1 cellular context compared by ENCODE assay signal in genomic region chr10:122980209-122981065, GRCh38.
TF ChIP-seq lines count a peak whose summit lies in the region.

A gene with protein sequence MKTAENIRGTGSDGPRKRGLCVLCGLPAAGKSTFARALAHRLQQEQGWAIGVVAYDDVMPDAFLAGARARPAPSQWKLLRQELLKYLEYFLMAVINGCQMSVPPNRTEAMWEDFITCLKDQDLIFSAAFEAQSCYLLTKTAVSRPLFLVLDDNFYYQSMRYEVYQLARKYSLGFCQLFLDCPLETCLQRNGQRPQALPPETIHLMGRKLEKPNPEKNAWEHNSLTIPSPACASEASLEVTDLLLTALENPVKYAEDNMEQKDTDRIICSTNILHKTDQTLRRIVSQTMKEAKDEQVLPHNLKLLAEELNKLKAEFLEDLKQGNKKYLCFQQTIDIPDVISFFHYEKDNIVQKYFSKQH (plus strand): TSS chr10:122980401. CDS start chr10:122980480, 79 bp downstream.

TF ChIP-seq in K562, 482 proteins besides CTCF, POLR2A, EP300 and RAD21 (continued from another document):
- TF ChIP-seq, protein P1, sequence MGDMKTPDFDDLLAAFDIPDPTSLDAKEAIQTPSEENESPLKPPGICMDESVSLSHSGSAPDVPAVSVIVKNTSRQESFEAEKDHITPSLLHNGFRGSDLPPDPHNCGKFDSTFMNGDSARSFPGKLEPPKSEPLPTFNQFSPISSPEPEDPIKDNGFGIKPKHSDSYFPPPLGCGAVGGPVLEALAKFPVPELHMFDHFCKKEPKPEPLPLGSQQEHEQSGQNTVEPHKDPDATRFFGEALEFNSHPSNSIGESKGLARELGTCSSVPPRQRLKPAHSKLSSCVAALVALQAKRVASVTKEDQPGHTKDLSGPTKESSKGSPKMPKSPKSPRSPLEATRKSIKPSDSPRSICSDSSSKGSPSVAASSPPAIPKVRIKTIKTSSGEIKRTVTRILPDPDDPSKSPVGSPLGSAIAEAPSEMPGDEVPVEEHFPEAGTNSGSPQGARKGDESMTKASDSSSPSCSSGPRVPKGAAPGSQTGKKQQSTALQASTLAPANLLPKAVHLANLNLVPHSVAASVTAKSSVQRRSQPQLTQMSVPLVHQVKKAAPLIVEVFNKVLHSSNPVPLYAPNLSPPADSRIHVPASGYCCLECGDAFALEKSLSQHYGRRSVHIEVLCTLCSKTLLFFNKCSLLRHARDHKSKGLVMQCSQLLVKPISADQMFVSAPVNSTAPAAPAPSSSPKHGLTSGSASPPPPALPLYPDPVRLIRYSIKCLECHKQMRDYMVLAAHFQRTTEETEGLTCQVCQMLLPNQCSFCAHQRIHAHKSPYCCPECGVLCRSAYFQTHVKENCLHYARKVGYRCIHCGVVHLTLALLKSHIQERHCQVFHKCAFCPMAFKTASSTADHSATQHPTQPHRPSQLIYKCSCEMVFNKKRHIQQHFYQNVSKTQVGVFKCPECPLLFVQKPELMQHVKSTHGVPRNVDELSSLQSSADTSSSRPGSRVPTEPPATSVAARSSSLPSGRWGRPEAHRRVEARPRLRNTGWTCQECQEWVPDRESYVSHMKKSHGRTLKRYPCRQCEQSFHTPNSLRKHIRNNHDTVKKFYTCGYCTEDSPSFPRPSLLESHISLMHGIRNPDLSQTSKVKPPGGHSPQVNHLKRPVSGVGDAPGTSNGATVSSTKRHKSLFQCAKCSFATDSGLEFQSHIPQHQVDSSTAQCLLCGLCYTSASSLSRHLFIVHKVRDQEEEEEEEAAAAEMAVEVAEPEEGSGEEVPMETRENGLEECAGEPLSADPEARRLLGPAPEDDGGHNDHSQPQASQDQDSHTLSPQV (IDR thresholded peaks at IDR 0.05) = 0 out of 2 replicates have a peak, but pooled peaks have one; percentile 18
- TF ChIP-seq CBX3 (IDR thresholded peaks at IDR 0.05; ENCODE audit: borderline replicate concordance in 1 of 2, low read length in 2 of 2) = peak in 1 of 2 experiments; percentile 29; a peak in 1 of 3 replicates
